17 cellular contexts compared by ENCODE assay signal in genomic region chr18:47996091-47996541, GRCh38.
DNase-seq lines count a peak whose midpoint lies in the region; ATAC-seq lines count a peak whose summit lies in the region.
"Had no signal": no experiment of that assay in that cellular context is flagged by ENCODE, and none has a peak within 500 bp of the region (broad histone marks: within the 10 kb centered on the region; RNA-seq: fewer than 3 reads in every experiment).

No MANE protein-coding gene starts in this region.

- H3K36me3 ChIP-seq in ectodermal cell (ENCODE audit: control insufficient read depth, insufficient read depth, low read length): no peaks in the 10 kb centered on the region
- H3K36me3 ChIP-seq: adrenal gland, colonic mucosa had no signal

- peak; percentile 28 to 84 (median 68) for DNase-seq in NCI-H1417 (lab: John Stamatoyannopoulos, UW)
- DNase-seq in NCI-H1417 treated with DMSO at 0.1 percent for 48 hours (lab: John Stamatoyannopoulos, UW): no peak
- peak; percentile 74 for DNase-seq in NCI-H2227 (lab: John Stamatoyannopoulos, UW; ENCODE audit: unreplicated experiment)
- DNase-seq in retina: peak; percentile 89
- no peak for DNase-seq in COLO829 (ENCODE audit: low spot score)
- DNase-seq in NCI-H1694 (lab: John Stamatoyannopoulos, UW): no peak
- DNase-seq: adrenal gland; colonic mucosa; hypothalamus; KBM-7; NCI-H1694 treated with DMSO at 0.1 percent for 48 hours; stimulated activated CD4-positive, alpha-beta T cell treated with anti-CD3 and anti-CD28 coated beads, Interleukin-1b, Interleukin-23, amount 100 ng/mL, for 48 hours; testis had no signal

- 0 to 1% methylated on average over 3 of the region's 3 CpGs for WGBS in ectodermal cell, 2 experiments

- H3K27me3 ChIP-seq in ectodermal cell (ENCODE audit: control insufficient read depth, insufficient read depth, low read length, poor library complexity, severe bottlenecking): no peaks in the 10 kb centered on the region
- H3K27me3 ChIP-seq: adrenal gland, colonic mucosa, testis had no signal

- H3K4me1 ChIP-seq in ectodermal cell (ENCODE audit: control insufficient read depth, insufficient read depth, low read length): peaks cover 23% of the 10 kb centered on the region
- H3K4me1 ChIP-seq: adrenal gland, colonic mucosa, testis had no signal

- H3K4me3 ChIP-seq in ectodermal cell (ENCODE audit: insufficient read depth, low read depth, low read length): no peak overlapping the region
- H3K4me3 ChIP-seq: adrenal gland, colonic mucosa, testis had no signal

- H3K27ac ChIP-seq in ectodermal cell (ENCODE audit: insufficient read depth, low read depth, low read length, poor library complexity, severe bottlenecking): peak overlapping the region; percentile 68
- H3K27ac ChIP-seq: 22Rv1, adrenal gland, colonic mucosa, testis had no signal

- ATAC-seq in HG02798 (IDR thresholded peaks at IDR 0.05; ENCODE audit: poor library complexity, unreplicated experiment): no peak
- ATAC-seq: CD8-positive, alpha-beta T cell had no signal

- H3K9me3 ChIP-seq in ectodermal cell (ENCODE audit: control insufficient read depth, low read length): no peaks in the 10 kb centered on the region
- H3K9me3 ChIP-seq: adrenal gland, colonic mucosa, testis had no signal

Comparison
In these comparisons a context has a peak if more than half of its experiments do, and no peak if none do; other contexts are left out.
1. DNase-seq: peak in NCI-H1417 (3 of 3), NCI-H2227 (single experiment) and retina (single experiment); none in NCI-H1417 treated with DMSO at 0.1 percent for 48 hours (single experiment), COLO829 (single experiment) and NCI-H1694 (single experiment).